In genomic region chr1:156746381-156746715, GRCh38 we compare ENCODE assay signal across 8 cellular contexts. TPM values are rescaled to one million over a fixed set of nuclear protein-coding genes. Genes with fewer than 3 reads are reported as not detected.
A peak's percentile ranks its signal among the peaks of the same experiment; 100 is the strongest.
DNase-seq lines count a peak whose midpoint lies in the region; ATAC-seq and TF ChIP-seq lines count a peak whose summit lies in the region.

No MANE protein-coding gene starts in this region.

- H4K91ac ChIP-seq in neuronal stem cell (ENCODE audit: low read depth, low read length, poor library complexity): no peak overlapping the region

- H3K4ac ChIP-seq in neuronal stem cell (ENCODE audit: low read length): no peak overlapping the region

- no peak for TF ChIP-seq POLR2A in Peyer's patch (IDR thresholded peaks at IDR 0.05)

- H3K27me3 ChIP-seq in Peyer's patch (no peaks in the 10 kb centered on the region), endocrine pancreas (ENCODE audit: control insufficient read depth, insufficient read depth, low read length) (no peaks in the 10 kb centered on the region), neuronal stem cell (ENCODE audit: control insufficient read depth in 3 of 3, insufficient read depth in 3 of 3, low read depth in 1 of 3, low read length in 3 of 3) (no peaks in the 10 kb centered on the region)

- peak overlapping the region; percentile 94 for H3K18ac ChIP-seq in neuronal stem cell (ENCODE audit: low read length)

- H3K9me3 ChIP-seq in Peyer's patch: no peaks in the 10 kb centered on the region
- H3K9me3 ChIP-seq in endocrine pancreas (ENCODE audit: control insufficient read depth, low read length): no peaks in the 10 kb centered on the region
- H3K9me3 ChIP-seq in neuronal stem cell (replicated peaks in 1 of 2; ENCODE audit: control insufficient read depth in 2 of 2, insufficient read depth in 1 of 2, low read depth in 1 of 2, low read length in 2 of 2): no peaks in the 10 kb centered on the region

- H2BK120ac ChIP-seq in neuronal stem cell (ENCODE audit: low read depth, low read length): no peak overlapping the region

- H2AFZ ChIP-seq in neuronal stem cell (ENCODE audit: low read length): no peak overlapping the region

- H3K36me3 ChIP-seq in Peyer's patch (peaks cover 0 to 32% (median 0%) of the 10 kb centered on the region in 3 donors), endocrine pancreas (ENCODE audit: control insufficient read depth, insufficient read depth, low read length) (no peaks in the 10 kb centered on the region), neuronal stem cell (replicated peaks in 1 of 2; ENCODE audit: control insufficient read depth in 2 of 2, insufficient read depth in 2 of 2, low read length in 2 of 2) (peaks cover 24 to 59% of the 10 kb centered on the region in 2 donors)

- peak overlapping the region; percentile 100 for H2BK5ac ChIP-seq in neuronal stem cell (ENCODE audit: low read length)

- no CpG with 5 or more reads among the region's 8 CpGs for WGBS in neuronal stem cell (ENCODE audit: extremely low coverage in 2 of 2, insufficient read length in 2 of 2, insufficient replicate concordance in 1 of 2), 2 donors

- H3K79me1 ChIP-seq in neuronal stem cell (ENCODE audit: low read depth, low read length): peaks cover 7% of the 10 kb centered on the region

- H2BK12ac ChIP-seq in neuronal stem cell (ENCODE audit: low read length): no peak overlapping the region

- no peak overlapping the region for H3K14ac ChIP-seq in neuronal stem cell (ENCODE audit: low read length)

- peak overlapping the region; percentile 26 for H3K23ac ChIP-seq in neuronal stem cell (ENCODE audit: low read depth, low read length, poor library complexity)

- no peak for DNase-seq in Peyer's patch
- DNase-seq in neuronal stem cell (ENCODE audit: low spot score): no peak
- no peak for DNase-seq in 8988T
- no peak for DNase-seq in NCI-H1436 (lab: John Stamatoyannopoulos, UW)

- H3K4me1 ChIP-seq in Peyer's patch (peaks cover 0 to 41% (median 33%) of the 10 kb centered on the region in 4 donors), endocrine pancreas (ENCODE audit: control insufficient read depth, insufficient read depth, low read length) (peaks cover 7% of the 10 kb centered on the region), neuronal stem cell (ENCODE audit: control insufficient read depth in 2 of 2, insufficient read depth in 1 of 2, low read depth in 1 of 2, low read length in 2 of 2) (peaks cover 36 to 46% of the 10 kb centered on the region in 2 donors)

- H2BK15ac ChIP-seq in neuronal stem cell (ENCODE audit: low read length): no peak overlapping the region

- H2AK5ac ChIP-seq in neuronal stem cell (ENCODE audit: low read depth, low read length): peak overlapping the region; percentile 42

- TF ChIP-seq CTCF in C4-2B (conservative IDR thresholded peaks at IDR 0.05) (no peak), Peyer's patch (IDR thresholded peaks at IDR 0.05) (no peak)

- no peak overlapping the region for H4K8ac ChIP-seq in neuronal stem cell (ENCODE audit: low read depth, low read length)

- peak overlapping the region; percentile 100 for H3K27ac ChIP-seq in C4-2B
- H3K27ac ChIP-seq in Peyer's patch: peak overlapping the region; percentile 87 to 99 (median 96)
- peak overlapping the region; percentile 100 for H3K27ac ChIP-seq in neuronal stem cell (replicated peaks; ENCODE audit: low read length)

- ATAC-seq in GM21737 (IDR thresholded peaks at IDR 0.05; ENCODE audit: unreplicated experiment) (no peak), GM21526 (IDR thresholded peaks at IDR 0.05; ENCODE audit: low FRiP score, unreplicated experiment) (no peak)

- H3K9ac ChIP-seq in endocrine pancreas (ENCODE audit: control insufficient read depth, insufficient read depth, low read length) (peak overlapping the region; percentile 61), neuronal stem cell (ENCODE audit: low read depth, low read length, poor library complexity) (no peak overlapping the region)

- H3K4me3 ChIP-seq in Peyer's patch (peak overlapping the region; percentile 23 to 97 (median 66)), endocrine pancreas (ENCODE audit: control insufficient read depth, insufficient read depth, low read length) (no peak overlapping the region), neuronal stem cell (ENCODE audit: low read length in 2 of 2) (peak overlapping the region in 1 of 2 donors; percentile 59)

- peak overlapping the region; percentile 74 for H3K4me2 ChIP-seq in neuronal stem cell (ENCODE audit: insufficient read depth, low read length, poor library complexity, severe bottlenecking)

RNA-seq across cellular contexts. Expression of gene HDGF, which starts 5.1 kb away (rescaled TPM):
- 100 to 1,000 TPM; 234 to 309 (median 281) TPM for total RNA-seq in Peyer's patch
- polyA plus RNA-seq in neuronal stem cell (2013, experiment 1 of 2): 450 TPM
- 442 TPM for polyA plus RNA-seq in neuronal stem cell (2013, experiment 2 of 2)

RNA-seq across cellular contexts. Expression of gene MRPL24, which starts 5.5 kb away (rescaled TPM):
- 10 to 100 TPM; 15.7 to 35.8 (median 22.0) TPM for total RNA-seq in Peyer's patch
- 31.9 TPM for polyA plus RNA-seq in neuronal stem cell (2013, experiment 1 of 2)
- polyA plus RNA-seq in neuronal stem cell (2013, experiment 2 of 2): 30.3 TPM

RNA-seq across cellular contexts. Expression of gene ISG20L2, which starts 17.8 kb away (rescaled TPM):
- total RNA-seq in Peyer's patch: 10 to 100 TPM; 22.4 to 47.2 (median 27.9) TPM
- polyA plus RNA-seq in neuronal stem cell (2013, experiment 1 of 2): 32.9 TPM
- 33.3 TPM for polyA plus RNA-seq in neuronal stem cell (2013, experiment 2 of 2)

RNA-seq across cellular contexts. Expression of gene METTL25B, which starts 18.1 kb away (rescaled TPM):
- 10 to 100 TPM; 33.8 to 95.2 (median 64.9) TPM for total RNA-seq in Peyer's patch
- 48.9 TPM for polyA plus RNA-seq in neuronal stem cell (2013, experiment 1 of 2)
- polyA plus RNA-seq in neuronal stem cell (2013, experiment 2 of 2): 45.3 TPM

RNA-seq across cellular contexts. Expression of gene PRCC, which starts 21.0 kb away (rescaled TPM):
- total RNA-seq in Peyer's patch: 100 to 1,000 TPM in 1 of 4 donors, 10 to 100 TPM in 3; 43.3 to 114 (median 46.3) TPM
- 136 TPM for polyA plus RNA-seq in neuronal stem cell (2013, experiment 1 of 2)
- polyA plus RNA-seq in neuronal stem cell (2013, experiment 2 of 2): 127 TPM
